ENCODE assay signal across 13 cellular contexts in the genomic region with DNA sequence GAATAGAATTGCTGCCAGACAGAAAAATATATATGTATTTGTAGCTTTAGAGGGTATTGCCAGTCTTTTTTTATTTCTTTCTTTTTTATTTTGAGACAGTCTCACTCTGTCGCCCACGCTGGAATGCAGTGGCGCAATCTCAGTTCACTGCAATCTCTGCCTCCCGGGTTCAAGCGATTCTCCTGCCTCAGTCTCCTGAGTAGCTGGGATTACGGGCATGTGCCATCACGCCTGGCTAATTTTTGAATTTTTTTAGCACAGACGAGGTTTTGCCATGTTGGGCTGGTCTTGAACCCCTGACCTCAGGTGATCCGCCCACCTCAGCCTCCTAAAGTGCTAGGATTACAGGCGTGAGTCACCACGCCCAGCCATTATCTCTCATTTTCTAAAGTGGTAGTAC. TPM values are rescaled to one million over a fixed set of nuclear protein-coding genes. Genes with fewer than 3 reads are reported as not detected.
DNase-seq lines count a peak whose midpoint lies in the region; ATAC-seq, FAIRE-seq and TF ChIP-seq lines count a peak whose summit lies in the region.
"Not testable (repeated sequence)": the region's sequence is repeated elsewhere in the genome, so short reads cannot be mapped to it uniquely, and the experiment has no call there.
"Had no signal": no experiment of that assay in that cellular context is flagged by ENCODE, and none has a peak within 500 bp of the region (broad histone marks: within the 10 kb centered on the region; RNA-seq: fewer than 3 reads in every experiment).

No MANE protein-coding gene starts in this region.

- not testable (repeated sequence) for H3K4me2 ChIP-seq in HCT116 (ENCODE audit: low read length); K562 (ENCODE audit: insufficient read depth, low read length); HepG2 (ENCODE audit: low read depth, low read length)

- not testable (repeated sequence) for BruUV-seq in HCT116 (replicated peaks; lab: Mats Ljungman, UMichigan); K562 (replicated peaks; lab: Mats Ljungman, UMichigan); HepG2 (replicated peaks; lab: Mats Ljungman, UMichigan)

- H3K9me1 ChIP-seq in K562 (ENCODE audit: control insufficient read depth, insufficient read depth, low read length), result not testable (repeated sequence)

- FAIRE-seq in K562 (lab: Jason Lieb, UNC); HepG2 (lab: Jason Lieb, UNC): not testable (repeated sequence)

- peak overlapping the region; percentile 64 for H2AFZ ChIP-seq in HCT116 (ENCODE audit: low read depth, low read length, poor library complexity, severe bottlenecking)
- not testable (repeated sequence) for H2AFZ ChIP-seq in K562 (ENCODE audit: low read depth, low read length); HepG2 (ENCODE audit: low read length)

- POLR2A ChIA-PET in HCT116 (lab: Charles Lee); HEK293 (lab: Yijun Ruan, JAX); HepG2 (lab: Yijun Ruan, JAX): not testable (repeated sequence)
- POLR2A ChIA-PET in K562 (lab: Yijun Ruan, JAX), result interaction anchor here (0.5 kb wide), 1 partner anchor 223 kb away, joined by 3 read pairs; no protein-coding TSS in a partner anchor

- peaks cover 10% of the 10 kb centered on the region for H3K79me2 ChIP-seq in HCT116 (ENCODE audit: insufficient read depth, low read length)
- H3K79me2 ChIP-seq in K562 (ENCODE audit: control insufficient read depth, insufficient read depth, low read length); HepG2 (ENCODE audit: insufficient read depth, low read length): not testable (repeated sequence)

- RAD21 ChIA-PET in HCT116 (lab: Charles Lee; ENCODE audit: low non-redundant PET in 1 of 2, low total read pairs in 2 of 2, uncharacterized antibody in 2 of 2, unreplicated experiment in 2 of 2), result not testable (repeated sequence)

- peaks cover 5 to 15% of the 10 kb centered on the region in 2 experiments; a peak in 3 of 4 replicates for H3K4me1 ChIP-seq in HCT116 (ENCODE audit: control insufficient read depth in 1 of 2, insufficient read depth in 2 of 2, low read length in 2 of 2)
- not testable (repeated sequence) for H3K4me1 ChIP-seq in HEK293 (ENCODE audit: control insufficient read depth, insufficient read depth, low read length)
- peaks cover 0 to 13% of the 10 kb centered on the region in 2 experiments; a peak in 3 of 5 replicates for H3K4me1 ChIP-seq in K562 (replicated peaks in 1 of 2; ENCODE audit: control insufficient read depth in 2 of 2, insufficient read depth in 2 of 2, low read length in 2 of 2)
- peaks cover 18% of the 10 kb centered on the region for H3K4me1 ChIP-seq in HepG2 (ENCODE audit: insufficient read depth, low read length)

- 59% methylated on average over 11 of the region's 11 CpGs for WGBS in K562 (ENCODE audit: insufficient coverage, low coverage, missing lambda C conversion rate)
- WGBS in HepG2 (ENCODE audit: low lambda C conversion rate), result 25% methylated on average over 11 of the region's 11 CpGs

- intact Hi-C loops in HCT116 (cut with micrococcal nuclease), result loop anchor here (10.0 kb wide), 1 partner anchor 54 kb away; no protein-coding TSS in a partner anchor
- intact Hi-C loops in K562 (cut with micrococcal nuclease); HepG2 (cut with micrococcal nuclease; ENCODE audit: unreplicated experiment): not testable (repeated sequence)

- CTCF ChIA-PET in HCT116 (lab: Charles Lee); HEK293 (lab: Yijun Ruan, JAX); K562 (lab: Yijun Ruan, JAX; ENCODE audit: low intra/inter-chr PET ratio); HepG2 (lab: Yijun Ruan, JAX; ENCODE audit: low intra/inter-chr PET ratio, low total read pairs): not testable (repeated sequence)

- not testable (repeated sequence) for H3K4me3 ChIP-seq in HCT116 (replicated peaks in 1 of 2; ENCODE audit: low read depth in 1 of 2, low read length in 2 of 2); HEK293 (ENCODE audit: low read depth, low read length); K562; HepG2 (replicated peaks in 1 of 3; ENCODE audit: insufficient read depth in 1 of 3, low read depth in 2 of 3, low read length in 3 of 3)

- not testable (repeated sequence) for TF ChIP-seq RAD21 in HCT116 (IDR thresholded peaks at IDR 0.05; ENCODE audit: low read depth); K562 (CRISPR knock-in tag; conservative IDR thresholded peaks at IDR 0.05 in 1 of 2, IDR thresholded peaks at IDR 0.05 in 1 of 2); HepG2 (CRISPR knock-in tag; IDR thresholded peaks at IDR 0.05)

- not testable (repeated sequence) for ATAC-seq in HCT116, K562, HepG2

- TF ChIP-seq CTCF in HCT116 (IDR thresholded peaks at IDR 0.05 in 2 of 3, conservative IDR thresholded peaks at IDR 0.05 in 1 of 3; ENCODE audit: borderline replicate concordance in 1 of 3, insufficient read depth in 1 of 3, low read depth in 2 of 3, low read length in 2 of 3); HEK293 (tag by site-specific recombination; IDR thresholded peaks at IDR 0.05); K562 (IDR thresholded peaks at IDR 0.05 in 2 of 3, conservative IDR thresholded peaks at IDR 0.05 in 1 of 3; ENCODE audit: insufficient read depth in 2 of 3, low read depth in 1 of 3, low read length in 3 of 3); HepG2 (CRISPR knock-in tag; IDR thresholded peaks at IDR 0.05): not testable (repeated sequence)

- not testable (repeated sequence) for TF ChIP-seq POLR2A in HCT116 (IDR thresholded peaks at IDR 0.05; ENCODE audit: borderline replicate concordance, extremely low read depth, insufficient read depth, insufficient read length); K562 (conservative IDR thresholded peaks at IDR 0.05); HepG2 (IDR thresholded peaks at IDR 0.05; ENCODE audit: insufficient read depth in 1 of 2, low read depth in 2 of 2, low read length in 2 of 2)

- H3K9me2 ChIP-seq in HCT116 (ENCODE audit: insufficient read depth), result not testable (repeated sequence)

- not testable (repeated sequence) for H3K9ac ChIP-seq in HCT116 (ENCODE audit: low read length); K562 (ENCODE audit: insufficient read depth in 1 of 2, low read depth in 2 of 2, low read length in 2 of 2); HepG2 (ENCODE audit: insufficient read depth, low read depth, low read length)

- H3K27ac ChIP-seq in HCT116 (ENCODE audit: low read depth, low read length); HEK293 (ENCODE audit: extremely low read depth, low read depth, low read length); K562 (ENCODE audit: extremely low read depth, low read depth, low read length); HepG2 (ENCODE audit: extremely low read length, insufficient read depth, low read length): not testable (repeated sequence)

- not testable (repeated sequence) for H3K9me3 ChIP-seq in HCT116 (ENCODE audit: control insufficient read depth in 1 of 2, insufficient read depth in 1 of 2, low read depth in 1 of 2, low read length in 2 of 2); HEK293 (ENCODE audit: control insufficient read depth, insufficient read depth, low read depth, low read length); K562 (replicated peaks; ENCODE audit: control insufficient read depth, insufficient read depth, low read depth, low read length); HepG2 (ENCODE audit: low read length)

- not testable (repeated sequence) for H4K20me1 ChIP-seq in HCT116 (ENCODE audit: insufficient read depth); K562 (replicated peaks; ENCODE audit: control insufficient read depth, insufficient read depth, low read length); HepG2 (ENCODE audit: insufficient read depth, low read length)

- H3K36me3 ChIP-seq in HCT116 (ENCODE audit: control insufficient read depth in 1 of 2, insufficient read depth in 2 of 2, low read length in 2 of 2); HEK293 (ENCODE audit: control insufficient read depth in 2 of 2, insufficient read depth in 1 of 2, low read length in 2 of 2); K562 (ENCODE audit: control insufficient read depth, insufficient read depth, low read length); HepG2 (replicated peaks in 1 of 2; ENCODE audit: control insufficient read depth in 1 of 2, insufficient read depth in 2 of 2, low read length in 2 of 2): not testable (repeated sequence)

- not testable (repeated sequence) for DNase-seq in HCT116 (ENCODE audit: low read depth, low spot score); K562 (ENCODE audit: extremely low read depth in 1 of 4, low spot score in 3 of 4); HepG2 (ENCODE audit: low spot score)

- TF ChIP-seq EP300 in K562 (IDR thresholded peaks at IDR 0.05; ENCODE audit: low read length); HepG2 (IDR thresholded peaks at IDR 0.05; ENCODE audit: low read depth in 2 of 2, low read length in 2 of 2); HepG2 (CRISPR knock-in tag; IDR thresholded peaks at IDR 0.05; ENCODE audit: borderline replicate concordance): not testable (repeated sequence)

- in situ Hi-C loops in K562 (cut with MboI); HepG2 (cut with HindIII; ENCODE audit: extremely low pct_ligation_motif_present, low pct_unique_long_range_greater_than_20kb): not testable (repeated sequence)

- H3K27me3 ChIP-seq in HCT116 (ENCODE audit: insufficient read depth, low read length), result not testable (repeated sequence)
- H3K27me3 ChIP-seq in K562 (ENCODE audit: control insufficient read depth in 2 of 2, insufficient read depth in 2 of 2, low read length in 2 of 2), result peaks cover 8 to 23% of the 10 kb centered on the region in 2 experiments; a peak in 3 of 5 replicates
- peaks cover 2 to 32% of the 10 kb centered on the region in 2 experiments; a peak in 4 of 5 replicates for H3K27me3 ChIP-seq in HepG2 (ENCODE audit: control insufficient read depth in 1 of 2, insufficient read depth in 2 of 2, low read length in 2 of 2)

RNA-seq across cellular contexts. Expression of a gene that starts 3.5 kb away (rescaled TPM):
- 43.6 TPM for total RNA-seq in HCT116 (2021; ENCODE audit: unreplicated experiment)
- 45.7 and 52.6 TPM in 2 replicates for polyA plus RNA-seq in HCT116 (2012)
- 1.2 and 1.3 TPM in 2 replicates for total RNA-seq in K562 (2011; cell fraction: chromatin; rRNA removed; ENCODE audit: low replicate concordance)
- 0.17 and 0.53 TPM in 2 replicates for total RNA-seq in K562 (2011; cell fraction: nucleolus; rRNA removed)
- total RNA-seq in K562 (2011; cell fraction: nucleoplasm; rRNA removed), result 0.37 TPM in 1 of 2 replicates, not detected in the other
- total RNA-seq in K562 (2014; rRNA removed), result 1.1 and 2.9 TPM in 2 replicates
- 0.47 and 1.3 TPM in 2 replicates for total RNA-seq in K562 (2014; rRNA removed; fragmentation: Illumina TruSeq; extraction: Trizol)
- total RNA-seq in K562 (2015; rRNA removed; fragmentation: Illumina TruSeq; extraction: Trizol), result 0.75 and 0.94 TPM in 2 replicates
- 0.98 and 1.5 TPM in 2 replicates for total RNA-seq in K562 (2021)
- polyA plus RNA-seq in K562 (2011; rRNA removed), result 0.91 and 1.2 TPM in 2 replicates
- polyA plus RNA-seq in K562 (2011; cell fraction: cytosol; rRNA removed), result 1.4 and 1.6 TPM in 2 replicates
- 0.55 and 0.64 TPM in 2 replicates for polyA plus RNA-seq in K562 (2011; cell fraction: nucleus; rRNA removed)
- polyA plus RNA-seq in K562 (2012), result 1.6 and 1.8 TPM in 2 replicates
- 1.4 and 1.7 TPM in 2 replicates for polyA plus RNA-seq in K562 (2014; fragmentation: Illumina TruSeq; extraction: Trizol)
- under 1 TPM; 0.29 to 0.31 TPM for polyA plus RNA-seq in K562 (2014; fragmentation: Nextera tagmentation; extraction: Ambion mirVana)
- polyA plus RNA-seq in K562 (2014; rRNA removed), result 1.3 and 1.8 TPM in 2 replicates
- polyA minus RNA-seq in K562 (2011; rRNA and poly(A)+ RNA removed), result 0.25 and 0.51 TPM in 2 replicates
- polyA minus RNA-seq in K562 (2011; cell fraction: cytosol; rRNA and poly(A)+ RNA removed), result 1.5 TPM in 1 of 2 replicates, not detected in the other
- 0.67 TPM in 1 of 2 replicates, not detected in the other for polyA minus RNA-seq in K562 (2011; cell fraction: nucleus; rRNA and poly(A)+ RNA removed)
- total RNA-seq in HepG2 (2016; rRNA removed; fragmentation: Illumina TruSeq; extraction: Trizol), result 1.2 and 1.4 TPM in 2 replicates
- 0.71 and 1.0 TPM in 2 replicates for total RNA-seq in HepG2 (2016; cell fraction: cytosol; rRNA removed; fragmentation: Illumina TruSeq; extraction: Trizol; ENCODE audit: low read depth)
- 0.69 and 0.79 TPM in 2 replicates for total RNA-seq in HepG2 (2016; cell fraction: insoluble cytoplasmic fraction; rRNA removed; fragmentation: Illumina TruSeq; extraction: Trizol)
- total RNA-seq in HepG2 (2016; cell fraction: membrane; rRNA removed; fragmentation: Illumina TruSeq; extraction: Trizol), result 1.2 and 1.5 TPM in 2 replicates
- 1.3 and 1.4 TPM in 2 replicates for total RNA-seq in HepG2 (2016; cell fraction: nucleus; rRNA removed; fragmentation: Illumina TruSeq; extraction: Trizol)
- 1.4 and 2.5 TPM in 2 replicates for polyA plus RNA-seq in HepG2 (2011; rRNA removed)
- 0.99 and 1.8 TPM in 2 replicates for polyA plus RNA-seq in HepG2 (2011; cell fraction: cytosol; rRNA removed)
- 0.90 and 1.3 TPM in 2 replicates for polyA plus RNA-seq in HepG2 (2011; cell fraction: nucleus; rRNA removed)
- polyA plus RNA-seq in HepG2 (2012), result 1.0 and 2.9 TPM in 2 replicates
- polyA plus RNA-seq in HepG2 (2016; cell fraction: cytosol; fragmentation: Illumina TruSeq; extraction: Trizol; ENCODE audit: low read depth), result 1.4 TPM in 2 replicates
- 1.7 and 2.5 TPM in 2 replicates for polyA plus RNA-seq in HepG2 (2016; cell fraction: insoluble cytoplasmic fraction; fragmentation: Illumina TruSeq; extraction: Trizol; ENCODE audit: low read depth)
- 0.86 and 2.2 TPM in 2 replicates for polyA plus RNA-seq in HepG2 (2016; cell fraction: membrane; fragmentation: Illumina TruSeq; extraction: Trizol; ENCODE audit: low read depth)
- polyA plus RNA-seq in HepG2 (2016; cell fraction: nucleus; fragmentation: Illumina TruSeq; extraction: Trizol; ENCODE audit: insufficient read depth, low read depth), result 1.2 and 2.5 TPM in 2 replicates
- 2.4 and 7.1 TPM in 2 replicates for polyA minus RNA-seq in HepG2 (2011; rRNA and poly(A)+ RNA removed; ENCODE audit: low replicate concordance)
- polyA minus RNA-seq in HepG2 (2011; cell fraction: cytosol; rRNA and poly(A)+ RNA removed), result 0.53 and 1.3 TPM in 2 replicates
- 1.2 and 2.7 TPM in 2 replicates for polyA minus RNA-seq in HepG2 (2011; cell fraction: nucleus; rRNA and poly(A)+ RNA removed)
- total RNA-seq: Caco-2 had no signal

RNA-seq across cellular contexts. Expression of a gene that starts 35.3 kb away (rescaled TPM):
- not detected for total RNA-seq in HCT116 (2021; ENCODE audit: unreplicated experiment)
- polyA plus RNA-seq in HCT116 (2012), result not detected in 2 replicates
- not detected in 2 replicates for total RNA-seq in K562 (2011; cell fraction: chromatin; rRNA removed; ENCODE audit: low replicate concordance)
- total RNA-seq in K562 (2011; cell fraction: nucleolus; rRNA removed), result not detected in 2 replicates
- total RNA-seq in K562 (2011; cell fraction: nucleoplasm; rRNA removed), result not detected in 2 replicates
- not detected in 2 replicates for total RNA-seq in K562 (2014; rRNA removed)
- total RNA-seq in K562 (2014; rRNA removed; fragmentation: Illumina TruSeq; extraction: Trizol), result not detected in 2 replicates
- not detected in 2 replicates for total RNA-seq in K562 (2015; rRNA removed; fragmentation: Illumina TruSeq; extraction: Trizol)
- 0.11 TPM in 1 of 2 replicates, not detected in the other for total RNA-seq in K562 (2021)
- polyA plus RNA-seq in K562 (2011; rRNA removed), result not detected in 2 replicates
- not detected in 2 replicates for polyA plus RNA-seq in K562 (2011; cell fraction: cytosol; rRNA removed)
- polyA plus RNA-seq in K562 (2011; cell fraction: nucleus; rRNA removed), result not detected in 2 replicates
- polyA plus RNA-seq in K562 (2012), result 0.01 TPM in 1 of 2 replicates, not detected in the other
- polyA plus RNA-seq in K562 (2014; fragmentation: Illumina TruSeq; extraction: Trizol), result not detected in 2 replicates
- not detected for polyA plus RNA-seq in K562 (2014; fragmentation: Nextera tagmentation; extraction: Ambion mirVana)
- not detected in 2 replicates for polyA plus RNA-seq in K562 (2014; rRNA removed)
- polyA minus RNA-seq in K562 (2011; rRNA and poly(A)+ RNA removed), result not detected in 2 replicates
- polyA minus RNA-seq in K562 (2011; cell fraction: cytosol; rRNA and poly(A)+ RNA removed), result 0.18 TPM in 1 of 2 replicates, not detected in the other
- not detected in 2 replicates for polyA minus RNA-seq in K562 (2011; cell fraction: nucleus; rRNA and poly(A)+ RNA removed)
- total RNA-seq in HepG2 (2016; rRNA removed; fragmentation: Illumina TruSeq; extraction: Trizol), result 63.8 and 75.8 TPM in 2 replicates
- total RNA-seq in HepG2 (2016; cell fraction: cytosol; rRNA removed; fragmentation: Illumina TruSeq; extraction: Trizol; ENCODE audit: low read depth), result 10.1 and 10.5 TPM in 2 replicates
- 63.6 and 79.3 TPM in 2 replicates for total RNA-seq in HepG2 (2016; cell fraction: insoluble cytoplasmic fraction; rRNA removed; fragmentation: Illumina TruSeq; extraction: Trizol)
- 45.8 and 49.0 TPM in 2 replicates for total RNA-seq in HepG2 (2016; cell fraction: membrane; rRNA removed; fragmentation: Illumina TruSeq; extraction: Trizol)
- total RNA-seq in HepG2 (2016; cell fraction: nucleus; rRNA removed; fragmentation: Illumina TruSeq; extraction: Trizol), result 37.4 and 38.1 TPM in 2 replicates
- 33.6 and 34.7 TPM in 2 replicates for polyA plus RNA-seq in HepG2 (2011; rRNA removed)
- polyA plus RNA-seq in HepG2 (2011; cell fraction: cytosol; rRNA removed), result 30.7 and 35.5 TPM in 2 replicates
- 10.6 and 16.5 TPM in 2 replicates for polyA plus RNA-seq in HepG2 (2011; cell fraction: nucleus; rRNA removed)
- polyA plus RNA-seq in HepG2 (2012), result 15.0 and 21.1 TPM in 2 replicates
- 6.4 and 10.6 TPM in 2 replicates for polyA plus RNA-seq in HepG2 (2016; cell fraction: cytosol; fragmentation: Illumina TruSeq; extraction: Trizol; ENCODE audit: low read depth)
- 56.5 and 61.1 TPM in 2 replicates for polyA plus RNA-seq in HepG2 (2016; cell fraction: insoluble cytoplasmic fraction; fragmentation: Illumina TruSeq; extraction: Trizol; ENCODE audit: low read depth)
- polyA plus RNA-seq in HepG2 (2016; cell fraction: membrane; fragmentation: Illumina TruSeq; extraction: Trizol; ENCODE audit: low read depth), result 26.1 and 27.8 TPM in 2 replicates
- polyA plus RNA-seq in HepG2 (2016; cell fraction: nucleus; fragmentation: Illumina TruSeq; extraction: Trizol; ENCODE audit: insufficient read depth, low read depth), result 49.1 and 49.6 TPM in 2 replicates
- 10.5 and 73.9 TPM in 2 replicates for polyA minus RNA-seq in HepG2 (2011; rRNA and poly(A)+ RNA removed; ENCODE audit: low replicate concordance)
- 42.8 and 48.0 TPM in 2 replicates for polyA minus RNA-seq in HepG2 (2011; cell fraction: cytosol; rRNA and poly(A)+ RNA removed)
- polyA minus RNA-seq in HepG2 (2011; cell fraction: nucleus; rRNA and poly(A)+ RNA removed), result 20.3 and 27.0 TPM in 2 replicates
- total RNA-seq: CD4-positive, alpha-beta memory T cell; CD4-positive, alpha-beta T cell; CD4-positive, CD25-positive, alpha-beta regulatory T cell; CD8-positive, alpha-beta T cell had no signal
- polyA plus RNA-seq: CD4-positive, alpha-beta memory T cell; CD4-positive, CD25-positive, alpha-beta regulatory T cell had no signal

RNA-seq across cellular contexts. Expression of a gene that starts 52.8 kb away (rescaled TPM):
- total RNA-seq in HCT116 (2021; ENCODE audit: unreplicated experiment) (9.3 TPM), K562 (2014; rRNA removed) (2.2 and 2.4 TPM in 2 replicates), K562 (2014; rRNA removed; fragmentation: Illumina TruSeq; extraction: Trizol) (4.7 and 6.2 TPM in 2 replicates), K562 (2015; rRNA removed; fragmentation: Illumina TruSeq; extraction: Trizol) (6.6 and 7.7 TPM in 2 replicates), K562 (2021) (4.4 and 5.2 TPM in 2 replicates), HepG2 (2016; rRNA removed; fragmentation: Illumina TruSeq; extraction: Trizol) (9.7 and 10.7 TPM in 2 replicates)
- polyA plus RNA-seq in HCT116 (2012), result 9.8 and 13.8 TPM in 2 replicates
- total RNA-seq in K562 (2011; cell fraction: chromatin; rRNA removed; ENCODE audit: low replicate concordance), result 31.1 and 34.9 TPM in 2 replicates
- 12.1 and 14.3 TPM in 2 replicates for total RNA-seq in K562 (2011; cell fraction: nucleolus; rRNA removed)
- total RNA-seq in K562 (2011; cell fraction: nucleoplasm; rRNA removed), result 15.1 and 15.8 TPM in 2 replicates
- polyA plus RNA-seq in K562 (2011; rRNA removed) (8.6 and 10.1 TPM in 2 replicates), K562 (2014; fragmentation: Illumina TruSeq; extraction: Trizol) (10.7 and 17.0 TPM in 2 replicates), K562 (2014; fragmentation: Nextera tagmentation; extraction: Ambion mirVana) (1 to 10 TPM; 3.5 to 4.1 TPM), K562 (2014; rRNA removed) (5.5 and 5.6 TPM in 2 replicates), HepG2 (2011; rRNA removed) (21.5 and 26.9 TPM in 2 replicates)
- polyA plus RNA-seq in K562 (2011; cell fraction: cytosol; rRNA removed), result 8.0 and 10.8 TPM in 2 replicates
- 56.7 and 60.3 TPM in 2 replicates for polyA plus RNA-seq in K562 (2011; cell fraction: nucleus; rRNA removed)
- 12.5 and 25.4 TPM in 2 replicates for polyA plus RNA-seq in K562 (2012)
- polyA minus RNA-seq in K562 (2011; rRNA and poly(A)+ RNA removed), result 1.9 and 2.5 TPM in 2 replicates
- polyA minus RNA-seq in K562 (2011; cell fraction: cytosol; rRNA and poly(A)+ RNA removed), result not detected in 2 replicates
- 1.1 and 3.3 TPM in 2 replicates for polyA minus RNA-seq in K562 (2011; cell fraction: nucleus; rRNA and poly(A)+ RNA removed)
- 0.62 and 0.91 TPM in 2 replicates for total RNA-seq in HepG2 (2016; cell fraction: cytosol; rRNA removed; fragmentation: Illumina TruSeq; extraction: Trizol; ENCODE audit: low read depth)
- total RNA-seq in HepG2 (2016; cell fraction: insoluble cytoplasmic fraction; rRNA removed; fragmentation: Illumina TruSeq; extraction: Trizol), result 3.5 and 8.2 TPM in 2 replicates
- total RNA-seq in HepG2 (2016; cell fraction: membrane; rRNA removed; fragmentation: Illumina TruSeq; extraction: Trizol), result 1.9 and 3.2 TPM in 2 replicates
- 3.3 and 5.3 TPM in 2 replicates for total RNA-seq in HepG2 (2016; cell fraction: nucleus; rRNA removed; fragmentation: Illumina TruSeq; extraction: Trizol)
- 7.8 and 8.6 TPM in 2 replicates for polyA plus RNA-seq in HepG2 (2011; cell fraction: cytosol; rRNA removed)
- 68.2 and 83.9 TPM in 2 replicates for polyA plus RNA-seq in HepG2 (2011; cell fraction: nucleus; rRNA removed)
- 18.3 and 21.4 TPM in 2 replicates for polyA plus RNA-seq in HepG2 (2012)
- 3.3 and 4.8 TPM in 2 replicates for polyA plus RNA-seq in HepG2 (2016; cell fraction: cytosol; fragmentation: Illumina TruSeq; extraction: Trizol; ENCODE audit: low read depth)
- polyA plus RNA-seq in HepG2 (2016; cell fraction: insoluble cytoplasmic fraction; fragmentation: Illumina TruSeq; extraction: Trizol; ENCODE audit: low read depth), result 16.9 and 26.5 TPM in 2 replicates
- 6.5 and 11.7 TPM in 2 replicates for polyA plus RNA-seq in HepG2 (2016; cell fraction: membrane; fragmentation: Illumina TruSeq; extraction: Trizol; ENCODE audit: low read depth)
- 91.4 and 92.8 TPM in 2 replicates for polyA plus RNA-seq in HepG2 (2016; cell fraction: nucleus; fragmentation: Illumina TruSeq; extraction: Trizol; ENCODE audit: insufficient read depth, low read depth)
- 0.30 and 1.0 TPM in 2 replicates for polyA minus RNA-seq in HepG2 (2011; rRNA and poly(A)+ RNA removed; ENCODE audit: low replicate concordance)
- polyA minus RNA-seq in HepG2 (2011; cell fraction: cytosol; rRNA and poly(A)+ RNA removed), result 0.59 TPM in 1 of 2 replicates, not detected in the other
- 5.7 and 5.8 TPM in 2 replicates for polyA minus RNA-seq in HepG2 (2011; cell fraction: nucleus; rRNA and poly(A)+ RNA removed)
- total RNA-seq: A172, B cell, Daoy had no signal
- polyA plus RNA-seq: CD14-positive monocyte had no signal

Comparison
In these comparisons a context has a peak if more than half of its experiments do, and no peak if none do; other contexts are left out.
1. RNA of a gene that starts 3.5 kb away (total RNA-seq): 43.6 TPM in HCT116 (single experiment); 0.69 to 1.5 TPM in HepG2 and 0.17 to 2.9 TPM in K562; every median in the first group is over 10 times any median in the second.